Comparison of ENCODE assay signal across 8 cellular contexts in the genomic region with DNA sequence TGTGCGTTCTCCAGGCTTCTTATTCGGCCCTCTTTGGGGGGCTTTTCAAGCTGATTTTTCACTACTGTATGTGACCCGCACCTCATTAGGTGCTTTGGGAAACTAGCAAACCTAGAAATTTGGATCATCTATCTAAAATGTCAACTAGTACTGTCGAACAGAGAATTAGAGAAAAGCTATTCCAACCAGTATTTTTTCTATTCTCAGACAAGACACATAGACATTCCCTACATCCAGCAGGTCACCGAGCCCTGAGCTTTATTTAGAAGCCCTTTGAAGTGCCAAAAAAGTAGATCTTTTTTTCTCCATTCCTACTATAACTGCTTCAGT. TPM values are rescaled to one million over a fixed set of nuclear protein-coding genes. Genes with fewer than 3 reads are reported as not detected.
A peak's percentile ranks its signal among the peaks of the same experiment; 100 is the strongest.
DNase-seq lines count a peak whose midpoint lies in the region; ATAC-seq and TF ChIP-seq lines count a peak whose summit lies in the region.

No MANE protein-coding gene starts in this region.

- H3K27ac ChIP-seq in left ventricle myocardium inferior (replicated peaks), result peak overlapping the region; percentile 92
- H3K27ac ChIP-seq in brain microvascular endothelial cell, result no peak overlapping the region
- peak overlapping the region; percentile 87 for H3K27ac ChIP-seq in vagina
- no peak overlapping the region for H3K27ac ChIP-seq in foreskin keratinocyte

- TF ChIP-seq CTCF in left ventricle myocardium inferior (IDR thresholded peaks at IDR 0.05; ENCODE audit: borderline replicate concordance) (no peak), brain microvascular endothelial cell (IDR thresholded peaks at IDR 0.05; ENCODE audit: low read depth, low read length, missing control alignments) (no peak), mucosa of descending colon (IDR thresholded peaks at IDR 0.05) (no peak), vagina (IDR thresholded peaks at IDR 0.05) (no peak), foreskin keratinocyte (conservative IDR thresholded peaks at IDR 0.05) (no peak)

- DNase-seq in left ventricle myocardium inferior (no peak), Right ventricle myocardium inferior (ENCODE audit: missing footprints) (no peak), brain microvascular endothelial cell (no peak), mucosa of descending colon (no peak), vagina (ENCODE audit: extremely low spot score in 2 of 2) (no peak), SIG-M5 treated with dmso at 0.1 percent for 504 hours (lab: John Stamatoyannopoulos, UW; ENCODE audit: unreplicated experiment) (no peak), foreskin keratinocyte (no peak), NCI-H748 treated with DMSO at 0.1 percent for 48 hours (lab: John Stamatoyannopoulos, UW) (no peak)

- in situ Hi-C loops in brain microvascular endothelial cell (cut with HindIII; ENCODE audit: low pct_ligation_motif_present, low sequenced_read_pairs), result no loop called here

- H3K9me3 ChIP-seq in left ventricle myocardium inferior (replicated peaks) (no peaks in the 10 kb centered on the region), mucosa of descending colon (no peaks in the 10 kb centered on the region), vagina (no peaks in the 10 kb centered on the region)

- H3K27me3 ChIP-seq in left ventricle myocardium inferior (ENCODE audit: low read depth) (no peaks in the 10 kb centered on the region), brain microvascular endothelial cell (replicated peaks) (no peaks in the 10 kb centered on the region), vagina (no peaks in the 10 kb centered on the region), foreskin keratinocyte (no peaks in the 10 kb centered on the region)

- H3K36me3 ChIP-seq in left ventricle myocardium inferior (peaks cover 36% of the 10 kb centered on the region), brain microvascular endothelial cell (replicated peaks) (peaks cover 26% of the 10 kb centered on the region), mucosa of descending colon (ENCODE audit: low read depth) (no peaks in the 10 kb centered on the region), vagina (peaks cover 0 to 30% of the 10 kb centered on the region in 2 donors)

- ATAC-seq in Right ventricle myocardium inferior (no peak), mucosa of descending colon (no peak), foreskin keratinocyte (no peak)

- peak overlapping the region; percentile 87 for H3K4me3 ChIP-seq in left ventricle myocardium inferior
- peak overlapping the region; percentile 88 for H3K4me3 ChIP-seq in brain microvascular endothelial cell (ENCODE audit: low read depth, low read length)
- peak overlapping the region; percentile 74 for H3K4me3 ChIP-seq in mucosa of descending colon
- H3K4me3 ChIP-seq in vagina, result peak overlapping the region; percentile 92 to 96

- peaks cover 29% of the 10 kb centered on the region for H3K4me1 ChIP-seq in left ventricle myocardium inferior
- peaks cover 9% of the 10 kb centered on the region for H3K4me1 ChIP-seq in mucosa of descending colon (ENCODE audit: low read depth)
- H3K4me1 ChIP-seq in vagina, result peaks cover 19% of the 10 kb centered on the region
- H3K4me1 ChIP-seq in foreskin keratinocyte, result no peaks in the 10 kb centered on the region

- intact Hi-C loops in left ventricle myocardium inferior (cut with micrococcal nuclease), result no loop called here
- intact Hi-C loops in Right ventricle myocardium inferior (cut with DNase I), result loop anchor here (2.0 kb wide), 1 partner anchor 32 kb away; a partner anchor contains a TSS
- intact Hi-C loops in mucosa of descending colon (cut with DNase I, micrococcal nuclease), result no loop called here
- intact Hi-C loops in vagina (cut with DNase I), result no loop called here

- no peak for TF ChIP-seq POLR2A in vagina (IDR thresholded peaks at IDR 0.05)

RNA-seq across cellular contexts. Expression of a gene that starts 0.3 kb away (rescaled TPM):
- total RNA-seq in left ventricle myocardium inferior (77.6 TPM), Right ventricle myocardium inferior (79.9 TPM), mucosa of descending colon (100 to 1,000 TPM; 144 to 203 (median 164) TPM), vagina (187 TPM), foreskin keratinocyte (175 and 203 TPM in 2 replicates)
- 263 and 292 TPM in 2 replicates for polyA plus RNA-seq in foreskin keratinocyte

RNA-seq across cellular contexts. Expression of a gene that starts 32.5 kb away (rescaled TPM):
- total RNA-seq in left ventricle myocardium inferior (29.9 TPM), Right ventricle myocardium inferior (33.5 TPM), mucosa of descending colon (10 to 100 TPM; 23.7 to 36.9 (median 23.9) TPM), vagina (27.0 TPM), foreskin keratinocyte (32.0 and 33.0 TPM in 2 replicates)
- polyA plus RNA-seq in foreskin keratinocyte, result 23.5 and 25.7 TPM in 2 replicates

RNA-seq across cellular contexts. Expression of a gene that starts 33.5 kb away (rescaled TPM):
- total RNA-seq in left ventricle myocardium inferior (55.0 TPM), Right ventricle myocardium inferior (63.8 TPM), mucosa of descending colon (10 to 100 TPM; 49.8 to 73.4 (median 60.7) TPM), vagina (73.9 TPM), foreskin keratinocyte (87.0 and 95.0 TPM in 2 replicates)
- polyA plus RNA-seq in foreskin keratinocyte, result 164 and 173 TPM in 2 replicates

RNA-seq across cellular contexts. Expression of a gene that starts 39.9 kb away (rescaled TPM):
- total RNA-seq in left ventricle myocardium inferior (not detected), Right ventricle myocardium inferior (not detected), mucosa of descending colon (100 to 1,000 TPM in 2 of 3 donors, 10 to 100 TPM in 1; 85.1 to 242 (median 158) TPM), vagina (52.1 TPM), foreskin keratinocyte (44.3 and 53.1 TPM in 2 replicates)
- polyA plus RNA-seq in foreskin keratinocyte, result 82.6 and 82.8 TPM in 2 replicates

RNA-seq across cellular contexts. Expression of a gene that starts 42.7 kb away (rescaled TPM):
- total RNA-seq in left ventricle myocardium inferior, result 69.3 TPM
- total RNA-seq in Right ventricle myocardium inferior, result 61.8 TPM
- total RNA-seq in mucosa of descending colon, result 100 to 1,000 TPM in 1 of 3 donors, 10 to 100 TPM in 2; 79.7 to 132 (median 90.5) TPM
- total RNA-seq in vagina, result 76.4 TPM
- total RNA-seq in foreskin keratinocyte, result 44.0 and 48.6 TPM in 2 replicates
- 24.4 and 25.5 TPM in 2 replicates for polyA plus RNA-seq in foreskin keratinocyte

Comparison
In these comparisons a context has a peak if more than half of its experiments do, and no peak if none do; other contexts are left out.
1. H3K27ac ChIP-seq: peak in left ventricle myocardium inferior (single experiment) and vagina (single experiment); none in brain microvascular endothelial cell (single experiment) and foreskin keratinocyte (single experiment).
2. Peak in every context shown above with its lines, with median percentiles within 50 percentile points of each other: H3K4me3 ChIP-seq.